7 cellular contexts compared by ENCODE assay signal in genomic region chr17:40107266-40107980, GRCh38. TPM values are rescaled to one million over a fixed set of nuclear protein-coding genes. Genes with fewer than 3 reads are reported as not detected.
DNase-seq lines count a peak whose midpoint lies in the region; ATAC-seq, FAIRE-seq and TF ChIP-seq lines count a peak whose summit lies in the region.

No MANE protein-coding gene starts in this region.

- peak overlapping the region; percentile 35 for H3K9ac ChIP-seq in HepG2 (ENCODE audit: insufficient read depth, low read depth, low read length)

- peak; percentile 71 for FAIRE-seq in HepG2 (lab: Jason Lieb, UNC)

- peak overlapping the region; percentile 75 for H3K4me3 Mint-ChIP-seq in activated naive CD8-positive, alpha-beta T cell treated with anti-CD3 and anti-CD28 coated beads, Interleukin-2, amount 10 ng/mL, durations not matched to agents 7 days and 5 days

- peaks cover 100% of the 10 kb centered on the region for H3K4me1 ChIP-seq in HepG2 (ENCODE audit: insufficient read depth, low read length)
- peaks cover 100% of the 10 kb centered on the region for H3K4me1 ChIP-seq in suprapubic skin

- H3K36me3 ChIP-seq in HepG2 (replicated peaks in 1 of 2; ENCODE audit: control insufficient read depth in 1 of 2, insufficient read depth in 2 of 2, low read length in 2 of 2): no peaks in the 10 kb centered on the region
- H3K36me3 ChIP-seq in suprapubic skin: no peaks in the 10 kb centered on the region

- peaks cover 75% of the 10 kb centered on the region for H3K4me1 Mint-ChIP-seq in activated naive CD8-positive, alpha-beta T cell treated with anti-CD3 and anti-CD28 coated beads, Interleukin-2, amount 10 ng/mL, durations not matched to agents 7 days and 5 days

- CTCF ChIA-PET in HepG2 (lab: Yijun Ruan, JAX; ENCODE audit: low intra/inter-chr PET ratio, low total read pairs): no interaction called here

- no peaks in the 10 kb centered on the region for H3K36me3 Mint-ChIP-seq in activated naive CD8-positive, alpha-beta T cell treated with anti-CD3 and anti-CD28 coated beads, Interleukin-2, amount 10 ng/mL, durations not matched to agents 7 days and 5 days

- H3K9me3 ChIP-seq in HepG2 (ENCODE audit: low read length) (no peaks in the 10 kb centered on the region), suprapubic skin (no peaks in the 10 kb centered on the region)

- peak overlapping the region; percentile 9 for H2AFZ ChIP-seq in HepG2 (ENCODE audit: low read length)

- TF ChIP-seq EP300 in HepG2 (IDR thresholded peaks at IDR 0.05; ENCODE audit: low read depth in 2 of 2, low read length in 2 of 2) (no peak), HepG2 (CRISPR knock-in tag; IDR thresholded peaks at IDR 0.05; ENCODE audit: borderline replicate concordance) (no peak), suprapubic skin (IDR thresholded peaks at IDR 0.05) (no peak)

- no peaks in the 10 kb centered on the region for H3K79me2 ChIP-seq in HepG2 (ENCODE audit: insufficient read depth, low read length)

- 10% methylated on average over 12 of the region's 12 CpGs for WGBS in HepG2 (ENCODE audit: low lambda C conversion rate)
- WGBS in suprapubic skin: 16% methylated on average over 12 of the region's 12 CpGs

- H3K27me3 Mint-ChIP-seq in activated naive CD8-positive, alpha-beta T cell treated with anti-CD3 and anti-CD28 coated beads, Interleukin-2, amount 10 ng/mL, durations not matched to agents 7 days and 5 days: peaks cover 12% of the 10 kb centered on the region

- DNase-seq in Kasumi-1 (lab: John Stamatoyannopoulos, UW) (peak; percentile 91), HepG2 (ENCODE audit: low spot score) (peak; percentile 41), suprapubic skin (ENCODE audit: low spot score in 2 of 2) (no peak)
- no peak for DNase-seq in activated naive CD8-positive, alpha-beta T cell treated with anti-CD3 and anti-CD28 coated beads, Interleukin-2, amount 10 ng/mL, durations not matched to agents 7 days and 5 days

- TF ChIP-seq RAD21 in HepG2 (CRISPR knock-in tag; IDR thresholded peaks at IDR 0.05): no peak

- H3K27me3 ChIP-seq in HepG2 (ENCODE audit: control insufficient read depth in 1 of 2, insufficient read depth in 2 of 2, low read length in 2 of 2) (peaks cover 0 to 9% of the 10 kb centered on the region in 2 experiments; a peak in 1 of 5 replicates), suprapubic skin (no peaks in the 10 kb centered on the region)

- intact Hi-C loops in HepG2 (cut with micrococcal nuclease; ENCODE audit: unreplicated experiment): loop anchor here (5.0 to 10.0 kb wide), 2 partner anchors 183 to 1355 kb away; partner anchors contain the start of genes LRRC3C, ORMDL3 and PSMB3

- peak; percentile 4 for ATAC-seq in activated naive CD8-positive, alpha-beta T cell treated with anti-CD3 and anti-CD28 coated beads, Interleukin-2, amount 10 ng/mL, durations not matched to agents 7 days and 5 days (ENCODE audit: low read depth)
- no peak for ATAC-seq in HepG2
- ATAC-seq in esophagus mucosa: no peak
- no peak for ATAC-seq in HG02981 (IDR thresholded peaks at IDR 0.05; ENCODE audit: unreplicated experiment)
- ATAC-seq in GM21381 (IDR thresholded peaks at IDR 0.05; ENCODE audit: unreplicated experiment): no peak

- in situ Hi-C loops in HepG2 (cut with HindIII; ENCODE audit: extremely low pct_ligation_motif_present, low pct_unique_long_range_greater_than_20kb): no loop called here

- H3K27ac ChIP-seq in HepG2 (ENCODE audit: extremely low read length, insufficient read depth, low read length): peak overlapping the region; percentile 20
- H3K27ac ChIP-seq in suprapubic skin: peak overlapping the region; percentile 94

- BruUV-seq in HepG2 (replicated peaks; lab: Mats Ljungman, UMichigan): no TSS peak

- no peak for TF ChIP-seq CTCF in HepG2 (CRISPR knock-in tag; IDR thresholded peaks at IDR 0.05)
- TF ChIP-seq CTCF in suprapubic skin (IDR thresholded peaks at IDR 0.05): no peak

- TF ChIP-seq POLR2A in HepG2 (IDR thresholded peaks at IDR 0.05; ENCODE audit: insufficient read depth in 1 of 2, low read depth in 2 of 2, low read length in 2 of 2) (no peak), suprapubic skin (IDR thresholded peaks at IDR 0.05) (no peak)

- POLR2A ChIA-PET in activated naive CD8-positive, alpha-beta T cell treated with anti-CD3 and anti-CD28 coated beads, Interleukin-2, amount 10 ng/mL, durations not matched to agents 7 days and 5 days (lab: Charles Lee): interaction anchor here (1.5 kb wide), 1 partner anchor 11 kb away, joined by 4 read pairs; no protein-coding TSS in a partner anchor
- POLR2A ChIA-PET in HepG2 (lab: Yijun Ruan, JAX): interaction anchor here (0.6 to 1.6 kb wide), 5 partner anchors 9 to 33 kb away, joined by 3 to 16 read pairs (median 4); partner anchors contain the start of gene CASC3

- peak overlapping the region; percentile 81 for H3K27ac Mint-ChIP-seq in activated naive CD8-positive, alpha-beta T cell treated with anti-CD3 and anti-CD28 coated beads, Interleukin-2, amount 10 ng/mL, durations not matched to agents 7 days and 5 days

- no peaks in the 10 kb centered on the region for H4K20me1 ChIP-seq in HepG2 (ENCODE audit: insufficient read depth, low read length)

- peak overlapping the region; percentile 6 to 36 (median 13); a peak in 3 of 6 replicates for H3K4me3 ChIP-seq in HepG2 (replicated peaks in 1 of 3; ENCODE audit: insufficient read depth in 1 of 3, low read depth in 2 of 3, low read length in 3 of 3)
- no peak overlapping the region for H3K4me3 ChIP-seq in suprapubic skin

- no peaks in the 10 kb centered on the region for H3K9me3 Mint-ChIP-seq in activated naive CD8-positive, alpha-beta T cell treated with anti-CD3 and anti-CD28 coated beads, Interleukin-2, amount 10 ng/mL, durations not matched to agents 7 days and 5 days

- H3K4me2 ChIP-seq in HepG2 (ENCODE audit: low read depth, low read length): peak overlapping the region; percentile 79

RNA-seq across cellular contexts. Expression of gene NR1D1, which starts 7.0 kb away (rescaled TPM):
- 1 to 10 TPM; 5.0 to 5.8 TPM for total RNA-seq in activated naive CD8-positive, alpha-beta T cell treated with anti-CD3 and anti-CD28 coated beads, Interleukin-2, amount 10 ng/mL, durations not matched to agents 7 days and 5 days
- total RNA-seq in HepG2 (2016; rRNA removed; fragmentation: Illumina TruSeq; extraction: Trizol): 1.4 and 2.1 TPM in 2 replicates
- 0.88 and 1.1 TPM in 2 replicates for total RNA-seq in HepG2 (2016; cell fraction: cytosol; rRNA removed; fragmentation: Illumina TruSeq; extraction: Trizol; ENCODE audit: low read depth)
- 1.2 and 1.8 TPM in 2 replicates for total RNA-seq in HepG2 (2016; cell fraction: insoluble cytoplasmic fraction; rRNA removed; fragmentation: Illumina TruSeq; extraction: Trizol)
- 2.2 and 2.4 TPM in 2 replicates for total RNA-seq in HepG2 (2016; cell fraction: membrane; rRNA removed; fragmentation: Illumina TruSeq; extraction: Trizol)
- 3.4 and 4.3 TPM in 2 replicates for total RNA-seq in HepG2 (2016; cell fraction: nucleus; rRNA removed; fragmentation: Illumina TruSeq; extraction: Trizol)
- 2.7 and 3.6 TPM in 2 replicates for polyA plus RNA-seq in HepG2 (2011; rRNA removed)
- 1.5 and 1.6 TPM in 2 replicates for polyA plus RNA-seq in HepG2 (2011; cell fraction: cytosol; rRNA removed)
- 20.3 and 22.7 TPM in 2 replicates for polyA plus RNA-seq in HepG2 (2011; cell fraction: nucleus; rRNA removed)
- polyA plus RNA-seq in HepG2 (2012): 11.1 and 19.6 TPM in 2 replicates
- 0.95 and 1.1 TPM in 2 replicates for polyA plus RNA-seq in HepG2 (2016; cell fraction: cytosol; fragmentation: Illumina TruSeq; extraction: Trizol; ENCODE audit: low read depth)
- 3.8 and 5.8 TPM in 2 replicates for polyA plus RNA-seq in HepG2 (2016; cell fraction: insoluble cytoplasmic fraction; fragmentation: Illumina TruSeq; extraction: Trizol; ENCODE audit: low read depth)
- polyA plus RNA-seq in HepG2 (2016; cell fraction: membrane; fragmentation: Illumina TruSeq; extraction: Trizol; ENCODE audit: low read depth): 2.5 and 3.4 TPM in 2 replicates
- polyA plus RNA-seq in HepG2 (2016; cell fraction: nucleus; fragmentation: Illumina TruSeq; extraction: Trizol; ENCODE audit: insufficient read depth, low read depth): 9.5 and 10.0 TPM in 2 replicates
- polyA minus RNA-seq in HepG2 (2011; rRNA and poly(A)+ RNA removed; ENCODE audit: low replicate concordance): 3.3 and 6.7 TPM in 2 replicates
- polyA minus RNA-seq in HepG2 (2011; cell fraction: cytosol; rRNA and poly(A)+ RNA removed): 4.5 and 6.5 TPM in 2 replicates
- 7.6 and 8.1 TPM in 2 replicates for polyA minus RNA-seq in HepG2 (2011; cell fraction: nucleus; rRNA and poly(A)+ RNA removed)
- total RNA-seq in suprapubic skin: 100 to 1,000 TPM in 2 of 4 donors, 10 to 100 TPM in 2; 62.1 to 184 (median 96.0) TPM
- total RNA-seq in esophagus mucosa: 14.6 TPM

RNA-seq across cellular contexts. Expression of gene MSL1, which starts 14.3 kb away (rescaled TPM):
- 100 to 1,000 TPM; 107 to 110 TPM for total RNA-seq in activated naive CD8-positive, alpha-beta T cell treated with anti-CD3 and anti-CD28 coated beads, Interleukin-2, amount 10 ng/mL, durations not matched to agents 7 days and 5 days
- 76.1 and 88.5 TPM in 2 replicates for total RNA-seq in HepG2 (2016; rRNA removed; fragmentation: Illumina TruSeq; extraction: Trizol)
- total RNA-seq in HepG2 (2016; cell fraction: cytosol; rRNA removed; fragmentation: Illumina TruSeq; extraction: Trizol; ENCODE audit: low read depth): 23.3 and 23.6 TPM in 2 replicates
- total RNA-seq in HepG2 (2016; cell fraction: insoluble cytoplasmic fraction; rRNA removed; fragmentation: Illumina TruSeq; extraction: Trizol): 62.6 and 89.2 TPM in 2 replicates
- 50.5 and 57.1 TPM in 2 replicates for total RNA-seq in HepG2 (2016; cell fraction: membrane; rRNA removed; fragmentation: Illumina TruSeq; extraction: Trizol)
- total RNA-seq in HepG2 (2016; cell fraction: nucleus; rRNA removed; fragmentation: Illumina TruSeq; extraction: Trizol): 82.0 and 93.0 TPM in 2 replicates
- 54.6 and 63.8 TPM in 2 replicates for polyA plus RNA-seq in HepG2 (2011; rRNA removed)
- polyA plus RNA-seq in HepG2 (2011; cell fraction: cytosol; rRNA removed): 19.7 and 28.8 TPM in 2 replicates
- polyA plus RNA-seq in HepG2 (2011; cell fraction: nucleus; rRNA removed): 90.9 and 114 TPM in 2 replicates
- polyA plus RNA-seq in HepG2 (2012): 89.3 and 98.8 TPM in 2 replicates
- polyA plus RNA-seq in HepG2 (2016; cell fraction: cytosol; fragmentation: Illumina TruSeq; extraction: Trizol; ENCODE audit: low read depth): 10.1 and 10.5 TPM in 2 replicates
- polyA plus RNA-seq in HepG2 (2016; cell fraction: insoluble cytoplasmic fraction; fragmentation: Illumina TruSeq; extraction: Trizol; ENCODE audit: low read depth): 77.5 and 94.3 TPM in 2 replicates
- 34.7 and 36.6 TPM in 2 replicates for polyA plus RNA-seq in HepG2 (2016; cell fraction: membrane; fragmentation: Illumina TruSeq; extraction: Trizol; ENCODE audit: low read depth)
- polyA plus RNA-seq in HepG2 (2016; cell fraction: nucleus; fragmentation: Illumina TruSeq; extraction: Trizol; ENCODE audit: insufficient read depth, low read depth): 173 TPM in 2 replicates
- 21.1 and 21.8 TPM in 2 replicates for polyA minus RNA-seq in HepG2 (2011; rRNA and poly(A)+ RNA removed; ENCODE audit: low replicate concordance)
- 50.3 and 50.4 TPM in 2 replicates for polyA minus RNA-seq in HepG2 (2011; cell fraction: cytosol; rRNA and poly(A)+ RNA removed)
- polyA minus RNA-seq in HepG2 (2011; cell fraction: nucleus; rRNA and poly(A)+ RNA removed): 107 and 131 TPM in 2 replicates
- 100 to 1,000 TPM in 1 of 4 donors, 10 to 100 TPM in 3; 69.3 to 166 (median 86.9) TPM for total RNA-seq in suprapubic skin
- 36.1 TPM for total RNA-seq in esophagus mucosa

RNA-seq across cellular contexts. Expression of gene CASC3, which starts 32.9 kb away (rescaled TPM):
- total RNA-seq in activated naive CD8-positive, alpha-beta T cell treated with anti-CD3 and anti-CD28 coated beads, Interleukin-2, amount 10 ng/mL, durations not matched to agents 7 days and 5 days: 100 to 1,000 TPM; 100 to 101 TPM
- total RNA-seq in HepG2 (2016; rRNA removed; fragmentation: Illumina TruSeq; extraction: Trizol) (29.6 and 30.8 TPM in 2 replicates), suprapubic skin (10 to 100 TPM; 42.9 to 92.5 (median 61.2) TPM), esophagus mucosa (38.5 TPM)
- 27.8 and 32.3 TPM in 2 replicates for total RNA-seq in HepG2 (2016; cell fraction: cytosol; rRNA removed; fragmentation: Illumina TruSeq; extraction: Trizol; ENCODE audit: low read depth)
- total RNA-seq in HepG2 (2016; cell fraction: insoluble cytoplasmic fraction; rRNA removed; fragmentation: Illumina TruSeq; extraction: Trizol): 26.4 and 32.2 TPM in 2 replicates
- 28.8 and 30.1 TPM in 2 replicates for total RNA-seq in HepG2 (2016; cell fraction: membrane; rRNA removed; fragmentation: Illumina TruSeq; extraction: Trizol)
- total RNA-seq in HepG2 (2016; cell fraction: nucleus; rRNA removed; fragmentation: Illumina TruSeq; extraction: Trizol): 30.8 and 38.1 TPM in 2 replicates
- polyA plus RNA-seq in HepG2 (2011; rRNA removed): 60.9 and 62.9 TPM in 2 replicates
- 25.1 and 35.9 TPM in 2 replicates for polyA plus RNA-seq in HepG2 (2011; cell fraction: cytosol; rRNA removed)
- polyA plus RNA-seq in HepG2 (2011; cell fraction: nucleus; rRNA removed): 142 and 152 TPM in 2 replicates
- 70.7 and 76.1 TPM in 2 replicates for polyA plus RNA-seq in HepG2 (2012)
- polyA plus RNA-seq in HepG2 (2016; cell fraction: cytosol; fragmentation: Illumina TruSeq; extraction: Trizol; ENCODE audit: low read depth): 5.4 and 6.1 TPM in 2 replicates
- 32.0 and 41.3 TPM in 2 replicates for polyA plus RNA-seq in HepG2 (2016; cell fraction: insoluble cytoplasmic fraction; fragmentation: Illumina TruSeq; extraction: Trizol; ENCODE audit: low read depth)
- polyA plus RNA-seq in HepG2 (2016; cell fraction: membrane; fragmentation: Illumina TruSeq; extraction: Trizol; ENCODE audit: low read depth): 18.7 and 20.0 TPM in 2 replicates
- 74.6 and 84.0 TPM in 2 replicates for polyA plus RNA-seq in HepG2 (2016; cell fraction: nucleus; fragmentation: Illumina TruSeq; extraction: Trizol; ENCODE audit: insufficient read depth, low read depth)
- 60.8 and 70.8 TPM in 2 replicates for polyA minus RNA-seq in HepG2 (2011; rRNA and poly(A)+ RNA removed; ENCODE audit: low replicate concordance)
- polyA minus RNA-seq in HepG2 (2011; cell fraction: cytosol; rRNA and poly(A)+ RNA removed): 20.8 and 24.8 TPM in 2 replicates
- 59.5 and 60.8 TPM in 2 replicates for polyA minus RNA-seq in HepG2 (2011; cell fraction: nucleus; rRNA and poly(A)+ RNA removed)

RNA-seq across cellular contexts. Expression of gene THRA, which starts 44.7 kb away (rescaled TPM):
- total RNA-seq in activated naive CD8-positive, alpha-beta T cell treated with anti-CD3 and anti-CD28 coated beads, Interleukin-2, amount 10 ng/mL, durations not matched to agents 7 days and 5 days: 10 to 100 TPM; 19.9 to 20.3 TPM
- total RNA-seq in HepG2 (2016; rRNA removed; fragmentation: Illumina TruSeq; extraction: Trizol): 9.9 and 10.4 TPM in 2 replicates
- total RNA-seq in HepG2 (2016; cell fraction: cytosol; rRNA removed; fragmentation: Illumina TruSeq; extraction: Trizol; ENCODE audit: low read depth): 4.9 and 5.0 TPM in 2 replicates
- 8.1 and 10.9 TPM in 2 replicates for total RNA-seq in HepG2 (2016; cell fraction: insoluble cytoplasmic fraction; rRNA removed; fragmentation: Illumina TruSeq; extraction: Trizol)
- 12.8 TPM in 2 replicates for total RNA-seq in HepG2 (2016; cell fraction: membrane; rRNA removed; fragmentation: Illumina TruSeq; extraction: Trizol)
- total RNA-seq in HepG2 (2016; cell fraction: nucleus; rRNA removed; fragmentation: Illumina TruSeq; extraction: Trizol): 5.9 and 6.8 TPM in 2 replicates
- 8.0 and 8.6 TPM in 2 replicates for polyA plus RNA-seq in HepG2 (2011; rRNA removed)
- 7.7 and 8.0 TPM in 2 replicates for polyA plus RNA-seq in HepG2 (2011; cell fraction: cytosol; rRNA removed)
- 12.1 and 13.6 TPM in 2 replicates for polyA plus RNA-seq in HepG2 (2011; cell fraction: nucleus; rRNA removed)
- polyA plus RNA-seq in HepG2 (2012): 11.6 and 15.5 TPM in 2 replicates
- polyA plus RNA-seq in HepG2 (2016; cell fraction: cytosol; fragmentation: Illumina TruSeq; extraction: Trizol; ENCODE audit: low read depth): 4.3 TPM in 2 replicates
- polyA plus RNA-seq in HepG2 (2016; cell fraction: insoluble cytoplasmic fraction; fragmentation: Illumina TruSeq; extraction: Trizol; ENCODE audit: low read depth): 8.0 and 12.4 TPM in 2 replicates
- 9.9 and 10.7 TPM in 2 replicates for polyA plus RNA-seq in HepG2 (2016; cell fraction: membrane; fragmentation: Illumina TruSeq; extraction: Trizol; ENCODE audit: low read depth)
- 11.5 and 12.3 TPM in 2 replicates for polyA plus RNA-seq in HepG2 (2016; cell fraction: nucleus; fragmentation: Illumina TruSeq; extraction: Trizol; ENCODE audit: insufficient read depth, low read depth)
- 14.3 and 17.9 TPM in 2 replicates for polyA minus RNA-seq in HepG2 (2011; rRNA and poly(A)+ RNA removed; ENCODE audit: low replicate concordance)
- polyA minus RNA-seq in HepG2 (2011; cell fraction: cytosol; rRNA and poly(A)+ RNA removed): 5.3 and 7.4 TPM in 2 replicates
- 7.2 and 7.5 TPM in 2 replicates for polyA minus RNA-seq in HepG2 (2011; cell fraction: nucleus; rRNA and poly(A)+ RNA removed)
- 10 to 100 TPM; 32.6 to 69.9 (median 48.9) TPM for total RNA-seq in suprapubic skin
- 9.4 TPM for total RNA-seq in esophagus mucosa

RNA-seq across cellular contexts. Expression of gene MED24, which starts 53.2 kb away (rescaled TPM):
- total RNA-seq in activated naive CD8-positive, alpha-beta T cell treated with anti-CD3 and anti-CD28 coated beads, Interleukin-2, amount 10 ng/mL, durations not matched to agents 7 days and 5 days: 10 to 100 TPM; 87.0 to 89.9 TPM
- total RNA-seq in HepG2 (2016; rRNA removed; fragmentation: Illumina TruSeq; extraction: Trizol) (51.1 and 66.5 TPM in 2 replicates), suprapubic skin (100 to 1,000 TPM in 1 of 4 donors, 10 to 100 TPM in 3; 67.4 to 198 (median 80.3) TPM), esophagus mucosa (55.9 TPM)
- 14.5 and 17.6 TPM in 2 replicates for total RNA-seq in HepG2 (2016; cell fraction: cytosol; rRNA removed; fragmentation: Illumina TruSeq; extraction: Trizol; ENCODE audit: low read depth)
- total RNA-seq in HepG2 (2016; cell fraction: insoluble cytoplasmic fraction; rRNA removed; fragmentation: Illumina TruSeq; extraction: Trizol): 50.7 and 65.1 TPM in 2 replicates
- 26.0 and 27.2 TPM in 2 replicates for total RNA-seq in HepG2 (2016; cell fraction: membrane; rRNA removed; fragmentation: Illumina TruSeq; extraction: Trizol)
- total RNA-seq in HepG2 (2016; cell fraction: nucleus; rRNA removed; fragmentation: Illumina TruSeq; extraction: Trizol): 65.1 and 70.6 TPM in 2 replicates
- 67.7 and 78.0 TPM in 2 replicates for polyA plus RNA-seq in HepG2 (2011; rRNA removed)
- 28.7 and 32.2 TPM in 2 replicates for polyA plus RNA-seq in HepG2 (2011; cell fraction: cytosol; rRNA removed)
- 613 and 896 TPM in 2 replicates for polyA plus RNA-seq in HepG2 (2011; cell fraction: nucleus; rRNA removed)
- 70.6 and 74.6 TPM in 2 replicates for polyA plus RNA-seq in HepG2 (2012)
- polyA plus RNA-seq in HepG2 (2016; cell fraction: cytosol; fragmentation: Illumina TruSeq; extraction: Trizol; ENCODE audit: low read depth): 9.7 and 12.0 TPM in 2 replicates
- 46.8 and 59.5 TPM in 2 replicates for polyA plus RNA-seq in HepG2 (2016; cell fraction: insoluble cytoplasmic fraction; fragmentation: Illumina TruSeq; extraction: Trizol; ENCODE audit: low read depth)
- polyA plus RNA-seq in HepG2 (2016; cell fraction: membrane; fragmentation: Illumina TruSeq; extraction: Trizol; ENCODE audit: low read depth): 20.4 and 23.8 TPM in 2 replicates
- polyA plus RNA-seq in HepG2 (2016; cell fraction: nucleus; fragmentation: Illumina TruSeq; extraction: Trizol; ENCODE audit: insufficient read depth, low read depth): 182 and 188 TPM in 2 replicates
- 133 and 240 TPM in 2 replicates for polyA minus RNA-seq in HepG2 (2011; rRNA and poly(A)+ RNA removed; ENCODE audit: low replicate concordance)
- polyA minus RNA-seq in HepG2 (2011; cell fraction: cytosol; rRNA and poly(A)+ RNA removed): 49.1 and 58.4 TPM in 2 replicates
- polyA minus RNA-seq in HepG2 (2011; cell fraction: nucleus; rRNA and poly(A)+ RNA removed): 159 and 161 TPM in 2 replicates

Comparison
In these comparisons a context has a peak if more than half of its experiments do, and no peak if none do; other contexts are left out.
1. DNase-seq: peak in Kasumi-1 (2 of 2) and HepG2 (single experiment); none in activated naive CD8-positive, alpha-beta T cell treated with anti-CD3 and anti-CD28 coated beads, Interleukin-2, amount 10 ng/mL, durations not matched to agents 7 days and 5 days (single experiment) and suprapubic skin (0 of 2).